ENCODE assay signal across 1 cellular context in the genomic region with DNA sequence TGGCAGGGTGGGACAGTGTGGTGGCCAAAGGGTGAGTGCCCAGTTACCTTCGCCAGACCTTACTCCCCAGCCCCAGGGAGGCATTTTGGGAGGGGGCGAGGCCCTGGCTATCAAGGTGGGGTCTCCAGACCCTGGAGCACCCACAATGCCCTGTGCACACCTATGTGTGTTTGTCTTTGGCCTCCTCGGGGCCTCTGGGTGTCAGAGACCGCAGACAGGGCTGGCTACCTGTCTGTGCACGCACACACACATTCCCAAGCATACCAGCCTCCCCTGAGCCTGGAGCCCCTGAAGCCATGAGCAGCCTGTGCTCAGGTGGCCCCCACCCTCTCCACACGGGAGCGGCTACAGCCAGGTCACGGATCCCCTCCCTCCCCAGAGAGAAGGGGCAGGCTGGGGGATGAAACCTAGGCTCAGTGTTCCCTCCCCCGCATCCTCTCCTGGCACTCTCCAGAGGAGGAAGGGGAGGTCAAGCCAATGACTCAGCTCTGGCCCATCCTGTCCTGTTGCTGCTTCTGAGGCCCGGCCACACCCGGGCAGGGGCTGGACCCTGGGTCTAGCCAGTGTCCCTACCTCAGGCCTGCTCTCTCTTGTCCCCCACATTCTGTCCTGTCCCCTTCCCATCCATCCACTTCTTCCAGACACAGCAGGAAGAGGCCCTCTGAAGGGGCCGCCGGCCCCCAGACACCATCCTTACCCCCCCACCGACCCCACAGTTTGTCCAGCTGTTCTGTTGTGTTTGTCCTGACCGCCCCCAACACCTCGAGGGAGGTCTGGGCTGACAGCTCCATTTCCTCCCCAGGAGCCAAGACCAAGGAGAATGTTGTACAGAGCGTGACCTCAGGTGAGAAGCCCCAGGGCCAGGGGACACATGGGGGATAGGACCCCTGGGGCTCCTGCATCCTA.
TF ChIP-seq lines count a peak whose summit lies in the region.

No MANE protein-coding gene starts in this region.

TF ChIP-seq in HepG2, 621 proteins besides CTCF, POLR2A, EP300 and RAD21 (continues in another document):
- TF ChIP-seq FOSL2 (CRISPR knock-in tag; IDR thresholded peaks at IDR 0.05) = peak; percentile 84
- TF ChIP-seq SUZ12 (IDR thresholded peaks at IDR 0.05; ENCODE audit: low read depth, low read length) = no peak
- TF ChIP-seq ZNF383 (CRISPR knock-in tag; IDR thresholded peaks at IDR 0.05; ENCODE audit: borderline replicate concordance) = no peak
- TF ChIP-seq, protein P1, sequence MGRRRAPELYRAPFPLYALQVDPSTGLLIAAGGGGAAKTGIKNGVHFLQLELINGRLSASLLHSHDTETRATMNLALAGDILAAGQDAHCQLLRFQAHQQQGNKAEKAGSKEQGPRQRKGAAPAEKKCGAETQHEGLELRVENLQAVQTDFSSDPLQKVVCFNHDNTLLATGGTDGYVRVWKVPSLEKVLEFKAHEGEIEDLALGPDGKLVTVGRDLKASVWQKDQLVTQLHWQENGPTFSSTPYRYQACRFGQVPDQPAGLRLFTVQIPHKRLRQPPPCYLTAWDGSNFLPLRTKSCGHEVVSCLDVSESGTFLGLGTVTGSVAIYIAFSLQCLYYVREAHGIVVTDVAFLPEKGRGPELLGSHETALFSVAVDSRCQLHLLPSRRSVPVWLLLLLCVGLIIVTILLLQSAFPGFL (CRISPR knock-in tag; IDR thresholded peaks at IDR 0.05) = no peak
- no peak for TF ChIP-seq SP1 (IDR thresholded peaks at IDR 0.05)
- TF ChIP-seq SP1 (CRISPR knock-in tag; IDR thresholded peaks at IDR 0.05) = no peak
- no peak for TF ChIP-seq KMT2A (CRISPR knock-in tag; IDR thresholded peaks at IDR 0.05)
- TF ChIP-seq ZNF282 (IDR thresholded peaks at IDR 0.05; ENCODE audit: partially characterized antibody) = no peak
- no peak for TF ChIP-seq MED13 (CRISPR knock-in tag; IDR thresholded peaks at IDR 0.05)
- no peak for TF ChIP-seq ZXDC (CRISPR knock-in tag; IDR thresholded peaks at IDR 0.05)
- no peak for TF ChIP-seq ZNF556 (CRISPR knock-in tag; IDR thresholded peaks at IDR 0.05; ENCODE audit: borderline replicate concordance)
- TF ChIP-seq ZNF24 (IDR thresholded peaks at IDR 0.05) = no peak
- TF ChIP-seq EED (CRISPR knock-in tag; IDR thresholded peaks at IDR 0.05) = peak; percentile 38; the same call in 1 of the 2 replicates
- TF ChIP-seq ZNF674 (CRISPR knock-in tag; IDR thresholded peaks at IDR 0.05; ENCODE audit: low read depth) = 0 out of 2 replicates have a peak, but pooled peaks have one; percentile 32
- TF ChIP-seq ZNF326 (CRISPR knock-in tag; IDR thresholded peaks at IDR 0.05; ENCODE audit: borderline replicate concordance) = no peak
- TF ChIP-seq JDP2 (CRISPR knock-in tag; IDR thresholded peaks at IDR 0.05; ENCODE audit: borderline replicate concordance) = no peak
- TF ChIP-seq CAMTA2 (CRISPR knock-in tag; IDR thresholded peaks at IDR 0.05; ENCODE audit: borderline replicate concordance) = no peak
- TF ChIP-seq MTA1 (CRISPR knock-in tag; IDR thresholded peaks at IDR 0.05; ENCODE audit: borderline replicate concordance) = no peak
- TF ChIP-seq NR1H2 (CRISPR knock-in tag; IDR thresholded peaks at IDR 0.05; ENCODE audit: borderline replicate concordance, low read depth) = no peak
- TF ChIP-seq SATB2 (CRISPR knock-in tag; IDR thresholded peaks at IDR 0.05) = no peak
- no peak for TF ChIP-seq NFYB (CRISPR knock-in tag; IDR thresholded peaks at IDR 0.05)
- TF ChIP-seq, protein P2, sequence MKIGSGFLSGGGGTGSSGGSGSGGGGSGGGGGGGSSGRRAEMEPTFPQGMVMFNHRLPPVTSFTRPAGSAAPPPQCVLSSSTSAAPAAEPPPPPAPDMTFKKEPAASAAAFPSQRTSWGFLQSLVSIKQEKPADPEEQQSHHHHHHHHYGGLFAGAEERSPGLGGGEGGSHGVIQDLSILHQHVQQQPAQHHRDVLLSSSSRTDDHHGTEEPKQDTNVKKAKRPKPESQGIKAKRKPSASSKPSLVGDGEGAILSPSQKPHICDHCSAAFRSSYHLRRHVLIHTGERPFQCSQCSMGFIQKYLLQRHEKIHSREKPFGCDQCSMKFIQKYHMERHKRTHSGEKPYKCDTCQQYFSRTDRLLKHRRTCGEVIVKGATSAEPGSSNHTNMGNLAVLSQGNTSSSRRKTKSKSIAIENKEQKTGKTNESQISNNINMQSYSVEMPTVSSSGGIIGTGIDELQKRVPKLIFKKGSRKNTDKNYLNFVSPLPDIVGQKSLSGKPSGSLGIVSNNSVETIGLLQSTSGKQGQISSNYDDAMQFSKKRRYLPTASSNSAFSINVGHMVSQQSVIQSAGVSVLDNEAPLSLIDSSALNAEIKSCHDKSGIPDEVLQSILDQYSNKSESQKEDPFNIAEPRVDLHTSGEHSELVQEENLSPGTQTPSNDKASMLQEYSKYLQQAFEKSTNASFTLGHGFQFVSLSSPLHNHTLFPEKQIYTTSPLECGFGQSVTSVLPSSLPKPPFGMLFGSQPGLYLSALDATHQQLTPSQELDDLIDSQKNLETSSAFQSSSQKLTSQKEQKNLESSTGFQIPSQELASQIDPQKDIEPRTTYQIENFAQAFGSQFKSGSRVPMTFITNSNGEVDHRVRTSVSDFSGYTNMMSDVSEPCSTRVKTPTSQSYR (CRISPR knock-in tag; IDR thresholded peaks at IDR 0.05; ENCODE audit: borderline replicate concordance) = no peak
- no peak for TF ChIP-seq NCOR1 (IDR thresholded peaks at IDR 0.05; ENCODE audit: borderline replicate concordance, low read length)
- TF ChIP-seq AKNA (CRISPR knock-in tag; IDR thresholded peaks at IDR 0.05; ENCODE audit: borderline replicate concordance) = no peak
- TF ChIP-seq SNRNP70 (IDR thresholded peaks at IDR 0.05; ENCODE audit: low read depth, low read length) = no peak
- no peak for TF ChIP-seq NR2F6 (IDR thresholded peaks at IDR 0.05)
- 0 out of 2 replicates have a peak, but pooled peaks have one; percentile 11 for TF ChIP-seq NR2F6 (CRISPR knock-in tag; IDR thresholded peaks at IDR 0.05)
- no peak for TF ChIP-seq ZBTB7B (CRISPR knock-in tag; IDR thresholded peaks at IDR 0.05)
- TF ChIP-seq, protein P3, sequence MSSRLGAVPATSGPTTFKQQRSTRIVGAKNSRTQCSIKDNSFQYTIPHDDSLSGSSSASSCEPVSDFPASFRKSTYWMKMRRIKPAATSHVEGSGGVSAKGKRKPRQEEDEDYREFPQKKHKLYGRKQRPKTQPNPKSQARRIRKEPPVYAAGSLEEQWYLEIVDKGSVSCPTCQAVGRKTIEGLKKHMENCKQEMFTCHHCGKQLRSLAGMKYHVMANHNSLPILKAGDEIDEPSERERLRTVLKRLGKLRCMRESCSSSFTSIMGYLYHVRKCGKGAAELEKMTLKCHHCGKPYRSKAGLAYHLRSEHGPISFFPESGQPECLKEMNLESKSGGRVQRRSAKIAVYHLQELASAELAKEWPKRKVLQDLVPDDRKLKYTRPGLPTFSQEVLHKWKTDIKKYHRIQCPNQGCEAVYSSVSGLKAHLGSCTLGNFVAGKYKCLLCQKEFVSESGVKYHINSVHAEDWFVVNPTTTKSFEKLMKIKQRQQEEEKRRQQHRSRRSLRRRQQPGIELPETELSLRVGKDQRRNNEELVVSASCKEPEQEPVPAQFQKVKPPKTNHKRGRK (CRISPR knock-in tag; IDR thresholded peaks at IDR 0.05) = no peak
- TF ChIP-seq ZNF251 (CRISPR knock-in tag; IDR thresholded peaks at IDR 0.05) = no peak
- TF ChIP-seq NFE2 (CRISPR knock-in tag; IDR thresholded peaks at IDR 0.05) = peak; percentile 51; the same call in 1 of the 2 replicates
- TF ChIP-seq, protein P4, sequence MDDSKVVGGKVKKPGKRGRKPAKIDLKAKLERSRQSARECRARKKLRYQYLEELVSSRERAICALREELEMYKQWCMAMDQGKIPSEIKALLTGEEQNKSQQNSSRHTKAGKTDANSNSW (CRISPR knock-in tag; IDR thresholded peaks at IDR 0.05; ENCODE audit: borderline replicate concordance) = no peak
- no peak for TF ChIP-seq MTF2 (CRISPR knock-in tag; IDR thresholded peaks at IDR 0.05; ENCODE audit: borderline replicate concordance)
- peak; percentile 48 for TF ChIP-seq TEAD3 (CRISPR knock-in tag; optimal IDR thresholded peaks at IDR 0.05; ENCODE audit: borderline replicate concordance)
- no peak for TF ChIP-seq U2AF2 (IDR thresholded peaks at IDR 0.05; ENCODE audit: low read depth, low read length)
- no peak for TF ChIP-seq CEBPB (IDR thresholded peaks at IDR 0.05; ENCODE audit: borderline replicate concordance, low read depth, low read length)
- TF ChIP-seq ARNT (IDR thresholded peaks at IDR 0.05) = no peak
- no peak for TF ChIP-seq ZNF615 (CRISPR knock-in tag; IDR thresholded peaks at IDR 0.05; ENCODE audit: borderline replicate concordance)
- TF ChIP-seq NONO (IDR thresholded peaks at IDR 0.05) = no peak
- no peak for TF ChIP-seq NONO (CRISPR knock-in tag; conservative IDR thresholded peaks at IDR 0.05)
- peak; percentile 35; the same call in 1 of the 2 replicates for TF ChIP-seq SAP130 (CRISPR knock-in tag; IDR thresholded peaks at IDR 0.05; ENCODE audit: low read depth)
- peak; percentile 38 for TF ChIP-seq PATZ1 (CRISPR knock-in tag; IDR thresholded peaks at IDR 0.05)
